ENCODE assay signal across 9 cellular contexts in the genomic region with DNA sequence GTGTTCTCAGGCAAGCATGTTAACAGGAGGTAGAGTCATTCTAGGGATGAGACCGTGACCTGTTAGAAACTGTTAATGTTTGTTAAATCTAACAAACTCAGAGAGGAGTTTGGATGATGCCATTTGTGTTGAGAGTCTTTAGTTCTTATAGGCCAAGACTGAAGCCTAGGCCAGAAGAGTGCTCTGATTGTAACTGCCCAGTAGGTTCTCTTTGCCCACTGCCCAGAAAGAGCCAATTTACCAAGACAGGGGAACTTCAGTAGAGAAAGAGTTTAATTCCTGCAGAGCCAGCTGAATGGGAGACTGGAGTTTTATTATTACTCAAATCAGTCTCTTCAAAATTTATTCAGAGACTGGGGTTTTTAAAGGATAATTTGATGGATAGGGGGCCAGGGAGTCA. TPM values are rescaled to one million over a fixed set of nuclear protein-coding genes. Genes with fewer than 3 reads are reported as not detected.
"Had no signal": no experiment of that assay in that cellular context is flagged by ENCODE, and none has a peak within 500 bp of the region (broad histone marks: within the 10 kb centered on the region; RNA-seq: fewer than 3 reads in every experiment).

No MANE protein-coding gene starts in this region.

- H3K9ac ChIP-seq: GM23248 had no signal

- H3K27ac Mint-ChIP-seq: HFFc6 had no signal

- H3K4me1 ChIP-seq: HAP-1 had no signal

- H3K27ac ChIP-seq: GM23248 had no signal

- H3K36me3 ChIP-seq: HAP-1 had no signal

- H3K4me3 ChIP-seq: GM23248, HAP-1, K562 had no signal

- H3K9me3 ChIP-seq: HAP-1 had no signal

- H2AFZ ChIP-seq: GM23248 had no signal

- H3K4me3 Mint-ChIP-seq: HFFc6 had no signal

- FAIRE-seq: HTR-8/SVneo, K562 had no signal

- ATAC-seq: K562 had no signal

- DNase-seq: GM23248, H7, HFFc6, IMR-90, KG1 had no signal

RNA-seq across cellular contexts. Expression of a gene that starts 42.5 kb away (rescaled TPM):
- total RNA-seq: HT-29 had no signal
